In the genomic region with DNA sequence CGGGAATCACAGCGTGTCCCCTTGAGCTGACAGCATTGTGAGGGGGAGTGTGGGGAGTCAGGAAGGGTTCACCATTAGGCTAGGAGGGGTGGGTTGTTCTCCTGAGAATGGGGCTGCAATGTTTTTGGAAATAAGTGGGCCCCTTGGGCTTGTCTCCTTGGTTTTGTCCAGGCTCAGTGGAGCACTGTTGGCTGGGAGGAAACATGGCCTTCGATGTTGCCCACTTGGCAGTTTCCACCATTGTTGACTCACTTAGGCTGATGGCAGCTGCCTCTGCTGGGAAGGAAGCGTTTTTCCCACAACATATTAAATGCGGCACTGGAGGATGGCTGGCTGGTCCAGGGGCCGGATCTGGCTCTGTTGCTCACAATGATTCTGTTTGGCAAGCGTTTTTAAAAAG, we compare ENCODE assay signal across 20 cellular contexts.
DNase-seq lines count a peak whose midpoint lies in the region; ATAC-seq and TF ChIP-seq lines count a peak whose summit lies in the region.
"Had no signal": no experiment of that assay in that cellular context is flagged by ENCODE, and none has a peak within 500 bp of the region (broad histone marks: within the 10 kb centered on the region; RNA-seq: fewer than 3 reads in every experiment).

No MANE protein-coding gene starts in this region.

- no peak overlapping the region for H3K4me3 ChIP-seq in astrocyte of the spinal cord (ENCODE audit: low read depth, low read length)
- H3K4me3 ChIP-seq in sigmoid colon: no peak overlapping the region
- no peak overlapping the region for H3K4me3 ChIP-seq in left lung
- H3K4me3 ChIP-seq: HAP-1, suprapubic skin had no signal

- in situ Hi-C loops in astrocyte of the spinal cord (cut with HindIII; ENCODE audit: low sequenced_read_pairs): no loop called here

- 82 to 85% methylated on average over 7 of the region's 7 CpGs for WGBS in sigmoid colon, 2 donors

- H3K9me3 ChIP-seq in sigmoid colon (no peaks in the 10 kb centered on the region), left lung (peaks cover 0 to 2% of the 10 kb centered on the region in 2 donors)
- H3K9me3 ChIP-seq: BE2C, HAP-1, neutrophil, suprapubic skin had no signal

- TF ChIP-seq POLR2A in sigmoid colon (IDR thresholded peaks at IDR 0.05): no peak

- H3K27ac ChIP-seq in sigmoid colon (peak overlapping the region in 1 of 4 donors; percentile 37), left lung (no peak overlapping the region)
- H3K27ac ChIP-seq: foreskin keratinocyte, neutrophil, suprapubic skin had no signal

- H3K4me1 ChIP-seq in sigmoid colon (no peaks in the 10 kb centered on the region), left lung (no peaks in the 10 kb centered on the region)
- H3K4me1 ChIP-seq: BE2C, HAP-1 had no signal

- TF ChIP-seq CTCF in astrocyte of the spinal cord (IDR thresholded peaks at IDR 0.05; ENCODE audit: low read depth, low read length) (no peak), sigmoid colon (IDR thresholded peaks at IDR 0.05) (no peak), left lung (IDR thresholded peaks at IDR 0.05) (no peak)

- TF ChIP-seq EP300 in sigmoid colon (IDR thresholded peaks at IDR 0.05): no peak

- H3K27me3 ChIP-seq in sigmoid colon: no peaks in the 10 kb centered on the region
- H3K27me3 ChIP-seq in left lung: no peaks in the 10 kb centered on the region
- H3K27me3 ChIP-seq: BE2C, foreskin keratinocyte, neutrophil, suprapubic skin had no signal

- intact Hi-C loops in left ventricle myocardium superior (cut with micrococcal nuclease): no loop called here
- intact Hi-C loops in sigmoid colon (cut with DNase I): no loop called here
- intact Hi-C loops in left lung (cut with DNase I): no loop called here

- DNase-seq in GM03348 (ENCODE audit: low spot score): peak; percentile 13
- DNase-seq in astrocyte of the spinal cord (ENCODE audit: low read depth, low spot score): peak; percentile 35
- peak; percentile 59 for DNase-seq in left ventricle myocardium superior
- peak; percentile 68 for DNase-seq in sigmoid colon
- DNase-seq in left lung: no peak
- DNase-seq in germinal center (ENCODE audit: low spot score): no peak
- DNase-seq: activated CD4-positive, alpha-beta T cell treated with anti-CD3 and anti-CD28 coated beads, Interleukin-2, amount 10 ng/mL, durations not matched to agents 24 days and 14 days; activated T-cell treated with anti-CD3 and anti-CD28 coated beads, Interleukin-2, amount 50 U/mL, for 4 hours; BE2C; central memory CD4-positive, alpha-beta T cell; foreskin keratinocyte; mesenchymal stem cell; MM.1S; NCI-H2029; NCI-H524; stimulated activated CD4-positive, alpha-beta T cell treated with anti-CD3 and anti-CD28 coated beads, Interleukin-4, amount 100 ng/mL, for 1 hour had no signal

- no peaks in the 10 kb centered on the region for H3K36me3 ChIP-seq in sigmoid colon
- no peaks in the 10 kb centered on the region for H3K36me3 ChIP-seq in left lung
- H3K36me3 ChIP-seq: BE2C, HAP-1, neutrophil, suprapubic skin had no signal

- peak; percentile 88 for ATAC-seq in left ventricle myocardium superior
- no peak for ATAC-seq in left lung
- ATAC-seq in GM21381 (IDR thresholded peaks at IDR 0.05; ENCODE audit: unreplicated experiment): no peak
- ATAC-seq: activated T-cell treated with anti-CD3 and anti-CD28 coated beads, Interleukin-2, amount 50 U/mL, for 4 hours; foreskin keratinocyte had no signal

Comparison
In these comparisons a context has a peak if more than half of its experiments do, and no peak if none do; other contexts are left out.
1. DNase-seq: peak in GM03348 (single experiment), astrocyte of the spinal cord (single experiment), left ventricle myocardium superior (single experiment) and sigmoid colon (single experiment); none in left lung (0 of 2) and germinal center (single experiment).